Comparison of ENCODE assay signal across 21 cellular contexts in the genomic region with DNA sequence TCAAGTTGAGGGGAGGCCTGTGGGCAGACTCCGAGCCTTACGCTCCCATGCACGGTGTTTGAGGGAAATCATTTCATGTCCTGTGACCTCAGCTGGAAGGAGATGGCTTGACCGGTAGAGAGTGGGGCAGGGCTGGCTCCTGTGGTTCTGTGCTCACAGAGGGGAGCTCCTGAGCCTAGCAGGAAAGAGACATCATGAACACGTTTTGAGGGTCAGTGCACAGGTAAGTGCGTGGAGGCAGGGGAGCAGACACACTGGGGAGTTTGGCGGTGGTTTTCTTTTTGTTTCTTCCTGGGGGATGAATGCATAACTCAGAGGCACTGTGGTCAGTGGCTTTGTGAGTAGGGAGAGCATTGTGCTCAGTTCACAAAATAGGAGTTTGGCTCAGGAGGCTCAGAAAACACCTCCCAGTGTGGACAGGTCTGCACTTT. TPM values are rescaled to one million over a fixed set of nuclear protein-coding genes. Genes with fewer than 3 reads are reported as not detected.
A peak's percentile ranks its signal among the peaks of the same experiment; 100 is the strongest.
DNase-seq lines count a peak whose midpoint lies in the region; ATAC-seq and TF ChIP-seq lines count a peak whose summit lies in the region.
"Had no signal": no experiment of that assay in that cellular context is flagged by ENCODE, and none has a peak within 500 bp of the region (broad histone marks: within the 10 kb centered on the region; RNA-seq: fewer than 3 reads in every experiment).

No MANE protein-coding gene starts in this region.

- H3K4me3 ChIP-seq in spleen: no peak overlapping the region
- H3K4me3 ChIP-seq: K562, MG63, Peyer's patch had no signal

- H3K27ac Mint-ChIP-seq in H9: peak overlapping the region; percentile 18 to 88 (median 62); a peak in 3 of 7 replicates
- H3K27ac Mint-ChIP-seq in endothelial cell (ENCODE audit: unreplicated experiment): no peak overlapping the region
- no peak overlapping the region for H3K27ac Mint-ChIP-seq in effector memory CD8-positive, alpha-beta T cell
- H3K27ac Mint-ChIP-seq: CD4-positive, CD25-positive, alpha-beta regulatory T cell had no signal

- H2BK120ac ChIP-seq in H9 (ENCODE audit: low read depth, low read length, poor library complexity, severe bottlenecking): no peak overlapping the region

- H2AFZ ChIP-seq in H9 (ENCODE audit: low read length): no peak overlapping the region

- DNase-seq in GM20000 (ENCODE audit: low spot score): peak; percentile 1
- peak; percentile 12 for DNase-seq in H9
- no peak for DNase-seq in endothelial cell (ENCODE audit: low spot score)
- peak; percentile 37 for DNase-seq in spleen
- no peak for DNase-seq in effector memory CD8-positive, alpha-beta T cell
- DNase-seq in D341Med (ENCODE audit: low spot score): no peak
- no peak for DNase-seq in HPDE6-E6E7 (ENCODE audit: extremely low spot score)
- DNase-seq: CD4-positive, CD25-positive, alpha-beta regulatory T cell; DMS79 treated with DMSO at 0.1 percent for 48 hours; GOT3; MG63; NCI-H1417; NCI-H1694 treated with DMSO at 0.1 percent for 48 hours; NCI-H2081 treated with DMSO at 0.1 percent for 48 hours; NCI-H446; NCI-H526; Peyer's patch had no signal

- no peak overlapping the region for H3K9ac ChIP-seq in H9 (ENCODE audit: extremely low read depth, insufficient read length, low read length)

- H3K79me2 ChIP-seq in H9 (ENCODE audit: insufficient read depth, low read length): no peaks in the 10 kb centered on the region; the same call in 1 of the 2 replicates

- no peak overlapping the region for H2AK5ac ChIP-seq in H9 (ENCODE audit: insufficient read length, low read length)

- H3K4ac ChIP-seq in H9 (ENCODE audit: low read depth, low read length): no peak overlapping the region

- no peak overlapping the region for H3K56ac ChIP-seq in H9 (ENCODE audit: insufficient read length, low read depth, low read length)

- no peak overlapping the region for H3T11ph ChIP-seq in H9 (ENCODE audit: low read length)

- no peak overlapping the region for H2BK15ac ChIP-seq in H9 (ENCODE audit: low read depth, low read length)

- intact Hi-C loops in spleen (cut with DNase I; ENCODE audit: low total_unique reads): no loop called here

- no peak overlapping the region for H3K4me3 Mint-ChIP-seq in H9
- H3K4me3 Mint-ChIP-seq in endothelial cell (ENCODE audit: unreplicated experiment): peak overlapping the region; percentile 47
- no peak overlapping the region for H3K4me3 Mint-ChIP-seq in effector memory CD8-positive, alpha-beta T cell
- H3K4me3 Mint-ChIP-seq: CD4-positive, CD25-positive, alpha-beta regulatory T cell had no signal

- H3K4me1 ChIP-seq in H9 (ENCODE audit: insufficient read depth, low read length) (no peaks in the 10 kb centered on the region), spleen (no peaks in the 10 kb centered on the region)
- H3K4me1 ChIP-seq: Peyer's patch had no signal

- H3K27me3 ChIP-seq in H9 (ENCODE audit: insufficient read depth, low read length) (no peaks in the 10 kb centered on the region), spleen (replicated peaks in 1 of 7) (no peaks in the 10 kb centered on the region)
- H3K27me3 ChIP-seq: MG63, Peyer's patch had no signal

- H3K23me2 ChIP-seq in H9 (ENCODE audit: insufficient read length, low read depth, low read length, poor library complexity, severe bottlenecking): no peaks in the 10 kb centered on the region

- H3K4me1 Mint-ChIP-seq in H9 (peaks cover 22 to 30% of the 10 kb centered on the region in 2 experiments), endothelial cell (ENCODE audit: unreplicated experiment) (peaks cover 56% of the 10 kb centered on the region)
- H3K4me1 Mint-ChIP-seq in effector memory CD8-positive, alpha-beta T cell (ENCODE audit: low read depth in 2 of 2): no peaks in the 10 kb centered on the region
- H3K4me1 Mint-ChIP-seq: CD4-positive, CD25-positive, alpha-beta regulatory T cell had no signal

- H3K36me3 Mint-ChIP-seq in H9 (ENCODE audit: insufficient read depth in 1 of 3, low read depth in 3 of 3) (peaks cover 0 to 2% (median 0%) of the 10 kb centered on the region in 3 experiments; a peak in 3 of 7 replicates), endothelial cell (ENCODE audit: low read depth, unreplicated experiment) (peaks cover 15% of the 10 kb centered on the region)
- peaks cover 2% of the 10 kb centered on the region for H3K36me3 Mint-ChIP-seq in effector memory CD8-positive, alpha-beta T cell (ENCODE audit: insufficient read depth)
- H3K36me3 Mint-ChIP-seq: CD4-positive, CD25-positive, alpha-beta regulatory T cell had no signal

- H2BK20ac ChIP-seq in H9 (ENCODE audit: low read depth, low read length, poor library complexity, severe bottlenecking): no peak overlapping the region

- WGBS in H9 (ENCODE audit: extremely low coverage, insufficient read length, low lambda C conversion rate): no CpG with 5 or more reads among the region's 7 CpGs
- WGBS in spleen, 5 donors: 79 to 96% (median 89%) methylated on average over 7 of the region's 7 CpGs

- no peak overlapping the region for H3K4me2 ChIP-seq in H9 (ENCODE audit: insufficient read depth, insufficient read length, low read length)

- no peak overlapping the region for H4K8ac ChIP-seq in H9 (replicated peaks; ENCODE audit: insufficient read length, low read depth, low read length)

- no peak for ATAC-seq in effector memory CD8-positive, alpha-beta T cell (replicated peaks)
- ATAC-seq: HepG2, K562, SK-N-SH treated with all-trans-retinoic acid at 6 μM for 48 hours had no signal

- no peak overlapping the region for H3K27ac ChIP-seq in H9 (ENCODE audit: insufficient read length, low read depth, low read length)
- H3K27ac ChIP-seq in spleen: no peak overlapping the region
- H3K27ac ChIP-seq: Peyer's patch had no signal

- H4K20me1 ChIP-seq in H9 (ENCODE audit: control insufficient read depth, insufficient read depth, insufficient read length): no peaks in the 10 kb centered on the region

- no peak for TF ChIP-seq POLR2A in spleen (IDR thresholded peaks at IDR 0.05)

- no peak overlapping the region for H4K5ac ChIP-seq in H9 (ENCODE audit: insufficient read length, low read depth, low read length)

- H3K9me3 ChIP-seq in H9 (ENCODE audit: control insufficient read depth, low read depth, low read length) (no peaks in the 10 kb centered on the region), spleen (no peaks in the 10 kb centered on the region)
- H3K9me3 ChIP-seq: MG63, Peyer's patch had no signal

- no peaks in the 10 kb centered on the region; the same call in 1 of the 2 replicates for H3K27me3 Mint-ChIP-seq in H9 (ENCODE audit: low read depth)
- H3K27me3 Mint-ChIP-seq in endothelial cell (ENCODE audit: unreplicated experiment): peaks cover 5% of the 10 kb centered on the region
- H3K27me3 Mint-ChIP-seq in effector memory CD8-positive, alpha-beta T cell: peaks cover 16 to 55% of the 10 kb centered on the region in 2 donors
- H3K27me3 Mint-ChIP-seq: CD4-positive, CD25-positive, alpha-beta regulatory T cell had no signal

- H3K36me3 ChIP-seq in spleen: no peaks in the 10 kb centered on the region
- H3K36me3 ChIP-seq: MG63, Peyer's patch had no signal

- H3K9me3 Mint-ChIP-seq in H9 (no peaks in the 10 kb centered on the region), endothelial cell (ENCODE audit: unreplicated experiment) (no peaks in the 10 kb centered on the region)
- H3K9me3 Mint-ChIP-seq in effector memory CD8-positive, alpha-beta T cell: no peaks in the 10 kb centered on the region
- H3K9me3 Mint-ChIP-seq: CD4-positive, CD25-positive, alpha-beta regulatory T cell had no signal

- H2BK5ac ChIP-seq in H9 (ENCODE audit: insufficient read length, low read length): no peak overlapping the region

- TF ChIP-seq CTCF in GM20000 (IDR thresholded peaks at IDR 0.05; ENCODE audit: extremely low read depth, missing control alignments) (no peak), H9 (conservative IDR thresholded peaks at IDR 0.05) (no peak), endothelial cell (IDR thresholded peaks at IDR 0.05; ENCODE audit: unreplicated experiment) (no peak), spleen (IDR thresholded peaks at IDR 0.05 in 8 of 11, conservative IDR thresholded peaks at IDR 0.05 in 3 of 11) (no peak)

- no peaks in the 10 kb centered on the region for H3K79me1 ChIP-seq in H9 (ENCODE audit: insufficient read depth, low read depth, low read length, poor library complexity, severe bottlenecking)

- H3K14ac ChIP-seq in H9 (ENCODE audit: insufficient read depth, low read length): no peak overlapping the region

- no peak overlapping the region for H3K18ac ChIP-seq in H9 (ENCODE audit: insufficient read length, low read depth, low read length)

- H3K23ac ChIP-seq in H9 (ENCODE audit: insufficient read length, low read depth, low read length): no peak overlapping the region

- no peak overlapping the region for H2BK12ac ChIP-seq in H9 (ENCODE audit: insufficient read length, low read depth, low read length)

- H4K91ac ChIP-seq in H9 (ENCODE audit: insufficient read length, low read depth, low read length): no peak overlapping the region

RNA-seq across cellular contexts. Expression of a gene that starts 22.5 kb away (rescaled TPM):
- total RNA-seq in H9 (2021) (18.7 and 21.6 TPM in 2 replicates), endothelial cell (ENCODE audit: unreplicated experiment) (50.7 TPM), spleen (1 to 10 TPM in 5 of 7 donors, under 1 TPM in 2; 0.72 to 6.6 (median 3.1) TPM)
- under 1 TPM; 0.05 to 0.38 (median 0.17) TPM for polyA plus RNA-seq in spleen
- total RNA-seq: CD4-positive, CD25-positive, alpha-beta regulatory T cell; HT-29 had no signal
- polyA plus RNA-seq: CD4-positive, CD25-positive, alpha-beta regulatory T cell had no signal

Comparison
In these comparisons a context has a peak if more than half of its experiments do, and no peak if none do; other contexts are left out.
1. DNase-seq: peak in GM20000 (single experiment), H9 (single experiment) and spleen (single experiment); none in endothelial cell (single experiment), effector memory CD8-positive, alpha-beta T cell (0 of 3), D341Med (single experiment) and HPDE6-E6E7 (single experiment).
2. H3K27ac Mint-ChIP-seq: peak in H9 (3 of 3); none in endothelial cell (single experiment) and effector memory CD8-positive, alpha-beta T cell (0 of 2).